1 cellular context compared by ENCODE assay signal in the genomic region with DNA sequence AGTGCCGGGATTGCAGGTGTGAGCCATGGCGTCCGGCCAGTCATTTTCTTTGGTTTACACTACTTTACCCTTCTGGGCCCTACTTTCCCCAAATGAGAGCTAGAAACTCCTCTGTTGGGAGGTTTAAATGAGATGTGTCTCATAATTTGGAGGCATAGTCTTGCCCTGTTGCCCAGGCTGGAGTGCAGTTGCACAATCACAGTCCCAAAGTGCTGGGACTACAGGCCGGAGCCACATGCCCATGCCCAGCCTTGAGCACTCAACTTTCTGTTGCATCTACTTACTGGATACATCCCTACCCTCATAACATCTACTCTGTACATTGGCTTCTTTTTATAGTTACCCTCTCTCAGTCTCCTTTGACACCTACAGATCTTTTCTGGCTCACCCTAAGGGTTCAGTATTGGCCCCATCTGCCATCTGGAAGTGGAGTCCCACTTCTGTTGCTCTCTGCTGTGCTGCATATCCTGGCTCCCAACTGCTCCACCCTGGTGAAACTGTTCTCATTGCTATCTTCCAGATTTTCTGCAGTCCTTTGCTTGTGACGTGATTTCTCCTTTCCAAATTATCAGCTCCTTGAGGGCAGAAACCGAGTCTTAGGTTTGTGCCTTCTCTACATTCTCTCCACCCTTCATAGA.
TF ChIP-seq lines count a peak whose summit lies in the region.

No MANE protein-coding gene starts in this region.

TF ChIP-seq in HepG2, 621 proteins besides CTCF, POLR2A, EP300 and RAD21:
- TF ChIP-seq, protein P1, sequence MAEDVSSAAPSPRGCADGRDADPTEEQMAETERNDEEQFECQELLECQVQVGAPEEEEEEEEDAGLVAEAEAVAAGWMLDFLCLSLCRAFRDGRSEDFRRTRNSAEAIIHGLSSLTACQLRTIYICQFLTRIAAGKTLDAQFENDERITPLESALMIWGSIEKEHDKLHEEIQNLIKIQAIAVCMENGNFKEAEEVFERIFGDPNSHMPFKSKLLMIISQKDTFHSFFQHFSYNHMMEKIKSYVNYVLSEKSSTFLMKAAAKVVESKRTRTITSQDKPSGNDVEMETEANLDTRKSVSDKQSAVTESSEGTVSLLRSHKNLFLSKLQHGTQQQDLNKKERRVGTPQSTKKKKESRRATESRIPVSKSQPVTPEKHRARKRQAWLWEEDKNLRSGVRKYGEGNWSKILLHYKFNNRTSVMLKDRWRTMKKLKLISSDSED (CRISPR knock-in tag; IDR thresholded peaks at IDR 0.05): no peak
- peak; percentile 46 for TF ChIP-seq CEBPG (CRISPR knock-in tag; IDR thresholded peaks at IDR 0.05)
- TF ChIP-seq ZNF768 (CRISPR knock-in tag; IDR thresholded peaks at IDR 0.05): no peak
- TF ChIP-seq CEBPB (IDR thresholded peaks at IDR 0.05; ENCODE audit: borderline replicate concordance, low read depth, low read length): peak; percentile 67; the same call in 1 of the 2 replicates
- peak; percentile 43 for TF ChIP-seq RBM22 (optimal IDR thresholded peaks at IDR 0.05; ENCODE audit: low read length)
- TF ChIP-seq ZNF121 (CRISPR knock-in tag; IDR thresholded peaks at IDR 0.05): peak; percentile 40; the same call in 1 of the 2 replicates
